Comparison of ENCODE assay signal across 1 cellular context in the genomic region with DNA sequence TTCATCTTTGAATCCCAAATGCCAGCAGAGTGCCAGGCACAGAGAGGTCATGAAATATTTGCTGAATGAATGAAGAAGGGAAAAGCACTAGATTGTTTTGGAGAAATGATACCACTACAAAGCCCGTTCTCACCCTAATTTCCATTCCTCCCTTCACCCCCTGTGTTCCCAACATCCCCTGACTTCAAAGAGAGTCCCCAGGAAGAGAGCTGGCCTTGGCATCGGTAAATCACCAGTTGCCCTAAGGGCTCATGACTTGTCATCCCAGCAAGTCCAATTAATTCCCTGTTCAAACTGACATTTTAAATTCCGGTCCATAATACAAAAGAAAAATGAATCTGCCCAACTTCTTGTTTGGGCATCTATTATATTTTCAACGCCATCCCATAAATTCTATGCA.
TF ChIP-seq lines count a peak whose summit lies in the region.

No MANE protein-coding gene starts in this region.

TF ChIP-seq in HCT116, 20 proteins besides CTCF, POLR2A, EP300 and RAD21 (continued from another document):
- TF ChIP-seq, protein P1, sequence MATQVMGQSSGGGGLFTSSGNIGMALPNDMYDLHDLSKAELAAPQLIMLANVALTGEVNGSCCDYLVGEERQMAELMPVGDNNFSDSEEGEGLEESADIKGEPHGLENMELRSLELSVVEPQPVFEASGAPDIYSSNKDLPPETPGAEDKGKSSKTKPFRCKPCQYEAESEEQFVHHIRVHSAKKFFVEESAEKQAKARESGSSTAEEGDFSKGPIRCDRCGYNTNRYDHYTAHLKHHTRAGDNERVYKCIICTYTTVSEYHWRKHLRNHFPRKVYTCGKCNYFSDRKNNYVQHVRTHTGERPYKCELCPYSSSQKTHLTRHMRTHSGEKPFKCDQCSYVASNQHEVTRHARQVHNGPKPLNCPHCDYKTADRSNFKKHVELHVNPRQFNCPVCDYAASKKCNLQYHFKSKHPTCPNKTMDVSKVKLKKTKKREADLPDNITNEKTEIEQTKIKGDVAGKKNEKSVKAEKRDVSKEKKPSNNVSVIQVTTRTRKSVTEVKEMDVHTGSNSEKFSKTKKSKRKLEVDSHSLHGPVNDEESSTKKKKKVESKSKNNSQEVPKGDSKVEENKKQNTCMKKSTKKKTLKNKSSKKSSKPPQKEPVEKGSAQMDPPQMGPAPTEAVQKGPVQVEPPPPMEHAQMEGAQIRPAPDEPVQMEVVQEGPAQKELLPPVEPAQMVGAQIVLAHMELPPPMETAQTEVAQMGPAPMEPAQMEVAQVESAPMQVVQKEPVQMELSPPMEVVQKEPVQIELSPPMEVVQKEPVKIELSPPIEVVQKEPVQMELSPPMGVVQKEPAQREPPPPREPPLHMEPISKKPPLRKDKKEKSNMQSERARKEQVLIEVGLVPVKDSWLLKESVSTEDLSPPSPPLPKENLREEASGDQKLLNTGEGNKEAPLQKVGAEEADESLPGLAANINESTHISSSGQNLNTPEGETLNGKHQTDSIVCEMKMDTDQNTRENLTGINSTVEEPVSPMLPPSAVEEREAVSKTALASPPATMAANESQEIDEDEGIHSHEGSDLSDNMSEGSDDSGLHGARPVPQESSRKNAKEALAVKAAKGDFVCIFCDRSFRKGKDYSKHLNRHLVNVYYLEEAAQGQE (IDR thresholded peaks at IDR 0.05; ENCODE audit: low read depth), result no peak
